In genomic region chr5:173314166-173314952, GRCh38 we compare ENCODE assay signal across 20 cellular contexts. TPM values are rescaled to one million over a fixed set of nuclear protein-coding genes. Genes with fewer than 3 reads are reported as not detected.
DNase-seq lines count a peak whose midpoint lies in the region; ATAC-seq and TF ChIP-seq lines count a peak whose summit lies in the region.
"Had no signal": no experiment of that assay in that cellular context is flagged by ENCODE, and none has a peak within 500 bp of the region (broad histone marks: within the 10 kb centered on the region; RNA-seq: fewer than 3 reads in every experiment).

No MANE protein-coding gene starts in this region.

- no peak overlapping the region for H3K4me3 ChIP-seq in PC-3 (ENCODE audit: low read length)
- H3K4me3 ChIP-seq in hepatocyte: no peak overlapping the region
- H3K4me3 ChIP-seq in dorsolateral prefrontal cortex: no peak overlapping the region
- H3K4me3 ChIP-seq: SJSA1 had no signal

- H3K9me2 ChIP-seq in PC-3 (replicated peaks; ENCODE audit: low read length) (no peaks in the 10 kb centered on the region), hepatocyte (replicated peaks; ENCODE audit: insufficient read depth) (no peaks in the 10 kb centered on the region)

- H3K4me1 ChIP-seq in PC-3 (ENCODE audit: insufficient read depth, low read length) (peaks cover 9% of the 10 kb centered on the region; the same call in 1 of the 2 replicates), hepatocyte (ENCODE audit: insufficient read depth) (peaks cover 21% of the 10 kb centered on the region)

- CTCF ChIA-PET in PC-3 (lab: Charles Lee): no interaction called here

- H3K27ac ChIP-seq in PC-3 (ENCODE audit: low read length) (no peak overlapping the region), hepatocyte (peak overlapping the region; percentile 46), dorsolateral prefrontal cortex (no peak overlapping the region)
- H3K27ac ChIP-seq: thoracic aorta had no signal

- no peak overlapping the region for H3K27ac Mint-ChIP-seq in stimulated activated memory B cell treated with anti-CD40 and anti-IgM and Interleukin-4, amounts not matched to agents 10 μg/mL and 1 μg/mL and 100 μg/mL, for 72 hours

- 80% methylated on average over 12 of the region's 12 CpGs for WGBS in hepatocyte (ENCODE audit: low lambda C conversion rate, missing lambda C conversion rate)

- peaks cover 91% of the 10 kb centered on the region for H3K27me3 Mint-ChIP-seq in stimulated activated memory B cell treated with anti-CD40 and anti-IgM and Interleukin-4, amounts not matched to agents 10 μg/mL and 1 μg/mL and 100 μg/mL, for 72 hours

- H3K9me3 ChIP-seq in PC-3 (ENCODE audit: low read length) (no peaks in the 10 kb centered on the region), hepatocyte (ENCODE audit: low read depth) (no peaks in the 10 kb centered on the region)
- H3K9me3 ChIP-seq: SJSA1, thoracic aorta had no signal

- no TSS peak for BruUV-seq in PC-3 (replicated peaks; lab: Mats Ljungman, UMichigan)

- H3K36me3 ChIP-seq in PC-3 (ENCODE audit: low read depth, low read length) (peaks cover 26% of the 10 kb centered on the region), hepatocyte (replicated peaks; ENCODE audit: insufficient read depth, low read depth) (no peaks in the 10 kb centered on the region)
- H3K36me3 ChIP-seq: thoracic aorta had no signal

- H3K4me1 Mint-ChIP-seq in stimulated activated memory B cell treated with anti-CD40 and anti-IgM and Interleukin-4, amounts not matched to agents 10 μg/mL and 1 μg/mL and 100 μg/mL, for 72 hours: no peaks in the 10 kb centered on the region

- H2AFZ ChIP-seq in PC-3 (ENCODE audit: low read length) (no peak overlapping the region), hepatocyte (no peak overlapping the region)

- H3K79me2 ChIP-seq in PC-3 (ENCODE audit: low read length) (no peaks in the 10 kb centered on the region), hepatocyte (no peaks in the 10 kb centered on the region)

- H3K9ac ChIP-seq in PC-3 (ENCODE audit: low read length): no peak overlapping the region

- DNase-seq in ELR (ENCODE audit: low read depth) (peak; percentile 40), PC-3 (no peak), hepatocyte (ENCODE audit: low spot score) (no peak), DMS53 treated with DMSO at 0.1 percent for 48 hours (lab: John Stamatoyannopoulos, UW; ENCODE audit: unreplicated experiment) (no peak), dorsolateral prefrontal cortex (no peak), DMS153 (lab: John Stamatoyannopoulos, UW) (no peak)
- DNase-seq: activated CD4-positive, alpha-beta T cell treated with anti-CD3 and anti-CD28 coated beads for 1 hour; activated CD8-positive, alpha-beta memory T cell treated with anti-CD3 and anti-CD28 coated beads, Interleukin-2, amount 50 U/mL, for 4 hours; activated gamma-delta T cell; amniotic stem cell; C1 segment of cervical spinal cord; H9; hippocampal formation; MM.1S; NCI-H1930; OCI-M1; stimulated activated CD4-positive, alpha-beta T cell treated with anti-CD3 and anti-CD28 coated beads, Interleukin-4, amount 100 ng/mL, for 1 hour had no signal

- POLR2A ChIA-PET in PC-3 (lab: Charles Lee; ENCODE audit: unreplicated experiment): no interaction called here

- H4K20me1 ChIP-seq in PC-3 (ENCODE audit: low read length): no peaks in the 10 kb centered on the region; the same call in 1 of the 2 replicates
- H4K20me1 ChIP-seq in hepatocyte (ENCODE audit: insufficient read depth, poor library complexity, severe bottlenecking): no peaks in the 10 kb centered on the region

- H3F3A ChIP-seq in PC-3 (ENCODE audit: low read length, unreplicated experiment): no peaks in the 10 kb centered on the region

- H3K36me3 Mint-ChIP-seq in stimulated activated memory B cell treated with anti-CD40 and anti-IgM and Interleukin-4, amounts not matched to agents 10 μg/mL and 1 μg/mL and 100 μg/mL, for 72 hours: no peaks in the 10 kb centered on the region

- peak; percentile 6 for ATAC-seq in PC-3
- peak; percentile 14 for ATAC-seq in stimulated activated memory B cell treated with anti-CD40 and anti-IgM and Interleukin-4, amounts not matched to agents 10 μg/mL and 1 μg/mL and 100 μg/mL, for 72 hours

- no peak overlapping the region for H3K4me2 ChIP-seq in PC-3 (ENCODE audit: low read length)
- H3K4me2 ChIP-seq in hepatocyte: no peak overlapping the region

- H3K4me3 Mint-ChIP-seq in stimulated activated memory B cell treated with anti-CD40 and anti-IgM and Interleukin-4, amounts not matched to agents 10 μg/mL and 1 μg/mL and 100 μg/mL, for 72 hours: no peak overlapping the region
- H3K4me3 Mint-ChIP-seq: H9 had no signal

- TF ChIP-seq CTCF in PC-3 (conservative IDR thresholded peaks at IDR 0.05; ENCODE audit: low read depth, low read length) (no peak), hepatocyte (IDR thresholded peaks at IDR 0.05; ENCODE audit: poor library complexity) (no peak), dorsolateral prefrontal cortex (IDR thresholded peaks at IDR 0.05 in 54 of 56, conservative IDR thresholded peaks at IDR 0.05 in 2 of 56; ENCODE audit: low read depth in 1 of 56, partially characterized antibody in 56 of 56) (no peak)

- intact Hi-C loops in PC-3 (cut with micrococcal nuclease): loop anchor here (5.0 kb wide), 1 partner anchor 258 kb away; no protein-coding TSS in a partner anchor
- intact Hi-C loops in dorsolateral prefrontal cortex (cut with DNase I): no loop called here

- H3K27me3 ChIP-seq in PC-3 (ENCODE audit: low read length): no peaks in the 10 kb centered on the region
- H3K27me3 ChIP-seq in hepatocyte: no peaks in the 10 kb centered on the region
- H3K27me3 ChIP-seq in dorsolateral prefrontal cortex: peaks cover 0 to 35% (median 0%) of the 10 kb centered on the region in 45 donors
- H3K27me3 ChIP-seq: SJSA1 had no signal

- H3K9me3 Mint-ChIP-seq in stimulated activated memory B cell treated with anti-CD40 and anti-IgM and Interleukin-4, amounts not matched to agents 10 μg/mL and 1 μg/mL and 100 μg/mL, for 72 hours: no peaks in the 10 kb centered on the region
- H3K9me3 Mint-ChIP-seq: H9 had no signal

RNA-seq across cellular contexts. Expression of gene STC2, which starts 13.9 kb away (rescaled TPM):
- 99.9 and 182 TPM in 2 replicates for total RNA-seq in PC-3 (2014; rRNA removed)
- 26.6 and 28.6 TPM in 2 replicates for total RNA-seq in hepatocyte
- polyA plus RNA-seq in hepatocyte: 27.8 and 38.8 TPM in 2 replicates
- total RNA-seq in dorsolateral prefrontal cortex: 1 to 10 TPM in 93 of 120 experiments, under 1 TPM in 27; 0.25 to 8.7 (median 1.7) TPM
